In the genomic region with DNA sequence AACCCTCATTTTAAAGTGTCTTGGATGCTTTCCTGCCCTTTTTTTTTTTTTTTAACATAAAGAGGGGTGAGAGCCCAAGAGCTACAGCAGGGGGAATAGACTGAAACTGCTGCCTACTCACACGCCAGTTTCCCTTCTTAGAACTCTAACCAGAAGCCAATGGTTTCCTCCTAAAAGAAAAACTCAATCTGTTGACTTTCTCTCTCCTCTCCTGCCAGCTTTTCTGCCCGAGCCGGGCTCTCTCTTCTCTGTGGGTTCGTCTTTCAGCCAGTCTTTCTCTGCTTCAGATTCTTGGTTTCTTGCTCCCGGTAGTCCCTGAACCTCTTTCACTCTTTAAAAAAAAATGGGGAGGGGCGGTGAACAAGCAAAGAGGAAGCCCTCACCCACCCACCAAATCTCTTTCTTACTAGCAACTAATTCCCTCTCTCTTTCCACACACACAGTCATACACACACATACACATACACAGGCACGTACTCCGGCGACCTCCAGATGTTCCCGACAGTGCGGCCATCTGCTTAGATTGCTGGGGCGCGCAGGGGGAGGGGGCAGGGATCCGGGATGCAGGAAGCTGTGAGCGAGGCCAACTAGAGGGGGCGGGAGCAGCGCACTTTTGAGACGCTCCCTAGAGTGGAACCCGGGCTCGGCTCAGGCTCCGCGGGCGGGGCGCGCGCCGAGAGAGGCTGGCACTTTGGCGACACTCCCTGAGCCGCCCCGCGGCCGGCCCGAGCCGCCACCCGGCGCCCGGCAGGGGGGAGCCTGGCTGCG, we compare ENCODE assay signal across 8 cellular contexts. TPM values are rescaled to one million over a fixed set of nuclear protein-coding genes. Genes with fewer than 3 reads are reported as not detected.
DNase-seq lines count a peak whose midpoint lies in the region; ATAC-seq and TF ChIP-seq lines count a peak whose summit lies in the region.

No MANE protein-coding gene starts in this region.

- WGBS in esophagus muscularis mucosa: under 1% methylated on average over 27 of the region's 38 CpGs
- WGBS in stomach, 5 donors: 1 to 2% (median 1%) methylated on average over 14 to 38 of the region's 38 CpGs

- TF ChIP-seq EP300 in esophagus muscularis mucosa (IDR thresholded peaks at IDR 0.05): no peak
- no peak for TF ChIP-seq EP300 in stomach (IDR thresholded peaks at IDR 0.05)

- H3K27me3 ChIP-seq in HAP-1 (ENCODE audit: low read depth): no peaks in the 10 kb centered on the region
- H3K27me3 ChIP-seq in esophagus muscularis mucosa: no peaks in the 10 kb centered on the region
- peaks cover 0 to 15% (median 5%) of the 10 kb centered on the region in 3 donors for H3K27me3 ChIP-seq in stomach

- in situ Hi-C loops in HAP-1 (cut with MboI; ENCODE audit: low sequenced_read_pairs): no loop called here

- peak overlapping the region; percentile 86 to 94 (median 89) for H3K27ac ChIP-seq in esophagus muscularis mucosa (replicated peaks in 1 of 4)
- peak overlapping the region; percentile 84 to 94 (median 91) for H3K27ac ChIP-seq in stomach

- DNase-seq in CD1c-positive myeloid dendritic cell (ENCODE audit: extremely low spot score) (peak; percentile 48), HAP-1 (ENCODE audit: low spot score in 2 of 2) (peak; percentile 83 to 97), NCI-H226 (peak; percentile 82), esophagus muscularis mucosa (ENCODE audit: extremely low spot score) (peak; percentile 98), mucosa of gallbladder (ENCODE audit: low spot score) (peak; percentile 85), stomach (peak; percentile 82)
- peak in 2 of 3 experiments; percentile 31 to 55 for DNase-seq in activated CD8-positive, alpha-beta memory T cell treated with anti-CD3 and anti-CD28 coated beads for 48 hours (ENCODE audit: low read depth in 2 of 3, low spot score in 2 of 3)

- TF ChIP-seq CTCF in esophagus muscularis mucosa (IDR thresholded peaks at IDR 0.05): no peak
- TF ChIP-seq CTCF in stomach (IDR thresholded peaks at IDR 0.05): no peak

- H3K4me1 ChIP-seq in HAP-1 (peaks cover 15% of the 10 kb centered on the region), esophagus muscularis mucosa (peaks cover 19 to 62% (median 52%) of the 10 kb centered on the region in 4 donors), stomach (peaks cover 7 to 62% (median 55%) of the 10 kb centered on the region in 4 donors)

- H3K36me3 ChIP-seq in HAP-1 (replicated peaks) (no peaks in the 10 kb centered on the region; the same call in 1 of the 2 replicates), esophagus muscularis mucosa (no peaks in the 10 kb centered on the region), stomach (no peaks in the 10 kb centered on the region)

- TF ChIP-seq POLR2A in esophagus muscularis mucosa (IDR thresholded peaks at IDR 0.05; ENCODE audit: low read depth) (peak; percentile 26), stomach (IDR thresholded peaks at IDR 0.05) (no peak)

- ATAC-seq in GM18873 (IDR thresholded peaks at IDR 0.05; ENCODE audit: low FRiP score, unreplicated experiment): no peak

- peak overlapping the region; percentile 89 for H3K4me3 ChIP-seq in HAP-1
- H3K4me3 ChIP-seq in esophagus muscularis mucosa: peak overlapping the region; percentile 81 to 92 (median 82)
- peak overlapping the region; percentile 70 to 87 (median 81) for H3K4me3 ChIP-seq in stomach

- intact Hi-C loops in esophagus muscularis mucosa (cut with DNase I): no loop called here
- intact Hi-C loops in stomach (cut with DNase I; ENCODE audit: low total_unique reads): no loop called here

- H3K9me3 ChIP-seq in HAP-1: no peaks in the 10 kb centered on the region; the same call in none of the 2 replicates
- no peaks in the 10 kb centered on the region for H3K9me3 ChIP-seq in esophagus muscularis mucosa
- peaks cover 0 to 2% (median 2%) of the 10 kb centered on the region in 4 donors for H3K9me3 ChIP-seq in stomach

RNA-seq across cellular contexts. Expression of a gene that starts 0.4 kb away (rescaled TPM):
- total RNA-seq in esophagus muscularis mucosa (10 to 100 TPM; 19.1 to 60.6 (median 47.1) TPM), mucosa of gallbladder (35.8 TPM), stomach (100 to 1,000 TPM in 1 of 5 donors, 10 to 100 TPM in 4; 11.1 to 114 (median 20.4) TPM)
- polyA plus RNA-seq in stomach: 10 to 100 TPM; 18.6 to 20.9 (median 18.9) TPM

Comparison
In these comparisons a context has a peak if more than half of its experiments do, and no peak if none do; other contexts are left out.
1. DNase-seq: peak in every context shown above with its lines; median percentile 98 in esophagus muscularis mucosa; 90 in HAP-1; 85 in mucosa of gallbladder; 82 in NCI-H226; 82 in stomach; 48 in CD1c-positive myeloid dendritic cell; 43 in activated CD8-positive, alpha-beta memory T cell treated with anti-CD3 and anti-CD28 coated beads for 48 hours.